Comparison of ENCODE assay signal across 8 cellular contexts in the genomic region with DNA sequence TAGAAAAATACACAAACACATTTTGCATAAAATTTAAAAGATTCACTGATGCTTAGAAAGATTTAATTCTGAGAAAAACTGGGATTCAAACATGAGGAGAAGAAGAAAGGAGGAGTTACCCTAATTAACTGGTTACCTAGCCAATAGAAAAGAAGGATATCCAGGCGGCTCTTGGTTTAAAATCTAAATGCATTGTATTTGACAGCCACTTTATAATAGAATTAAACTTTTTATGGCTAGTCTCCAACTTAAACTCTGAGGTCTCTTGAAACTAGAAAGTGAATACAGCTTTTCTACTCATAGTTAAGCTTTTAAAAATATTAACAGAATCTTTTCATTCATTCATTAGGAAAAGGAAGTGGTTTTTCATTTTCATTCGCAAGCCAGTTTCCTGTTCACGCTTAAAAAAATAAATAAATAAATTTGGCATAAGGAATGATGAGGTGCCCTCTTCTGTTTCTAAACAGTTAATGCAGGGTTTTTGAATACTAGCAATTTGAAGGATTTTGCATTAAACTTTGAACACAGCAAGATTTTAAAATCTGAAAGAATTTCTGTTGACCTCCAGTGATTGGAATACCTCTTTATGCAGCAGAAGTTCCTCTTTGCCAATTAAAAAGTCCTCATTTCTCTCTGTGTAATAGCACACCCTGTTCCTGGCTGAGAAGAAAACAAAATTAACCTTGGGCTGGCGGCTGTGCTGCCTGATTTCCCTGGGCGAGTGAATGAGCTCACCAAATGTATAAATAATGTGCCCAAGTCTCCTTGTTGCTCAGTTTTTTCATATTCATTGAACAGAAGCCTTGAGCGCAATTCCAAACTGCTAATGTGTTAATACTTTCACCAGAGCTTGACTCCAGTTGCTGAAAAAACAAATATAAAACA.
DNase-seq lines count a peak whose midpoint lies in the region; ATAC-seq, FAIRE-seq and TF ChIP-seq lines count a peak whose summit lies in the region.

No MANE protein-coding gene starts in this region.

- no peaks in the 10 kb centered on the region for H3K23me2 ChIP-seq in H1 (ENCODE audit: low read depth, low read length)

- TF ChIP-seq EP300 in H1 (IDR thresholded peaks at IDR 0.05; ENCODE audit: borderline replicate concordance in 1 of 2, low read depth in 2 of 2, low read length in 2 of 2) (no peak), neural cell (conservative IDR thresholded peaks at IDR 0.05; ENCODE audit: poor library complexity, severe bottlenecking) (no peak)

- H3K9me3 ChIP-seq in OCI-LY3 (ENCODE audit: insufficient read depth, low read length), result no peaks in the 10 kb centered on the region
- H3K9me3 ChIP-seq in H1 (ENCODE audit: insufficient read depth in 2 of 2, low read depth in 1 of 2, low read length in 1 of 2), result no peaks in the 10 kb centered on the region
- H3K9me3 ChIP-seq in neural cell (ENCODE audit: low read length), result no peaks in the 10 kb centered on the region

- TF ChIP-seq CTCF in OCI-LY3 (IDR thresholded peaks at IDR 0.05; ENCODE audit: low read depth, low read length) (peak; percentile 73), H1 (IDR thresholded peaks at IDR 0.05; ENCODE audit: control extremely low read depth in 1 of 3, insufficient read depth in 1 of 3, low read depth in 1 of 3, low read length in 3 of 3) (peak in 2 of 3 experiments; percentile 21 to 40; a peak in 2 of 4 replicates), neural cell (IDR thresholded peaks at IDR 0.05; ENCODE audit: poor library complexity, severe bottlenecking) (peak; percentile 81)
- TF ChIP-seq CTCF in activated CD8-positive, alpha-beta T cell treated with anti-CD3 and anti-CD28 coated beads for 36 hours (IDR thresholded peaks at IDR 0.05), result no peak

- H2BK5ac ChIP-seq in H1 (ENCODE audit: low read depth, low read length), result no peak overlapping the region

- no peak overlapping the region for H4K8ac ChIP-seq in H1 (ENCODE audit: extremely low read depth, insufficient read depth, low read length)

- no peak overlapping the region for H3K27ac Mint-ChIP-seq in activated CD8-positive, alpha-beta T cell treated with anti-CD3 and anti-CD28 coated beads for 36 hours

- peak; percentile 55 to 61 for TF ChIP-seq RAD21 in H1 (IDR thresholded peaks at IDR 0.05 in 1 of 2, conservative IDR thresholded peaks at IDR 0.05 in 1 of 2; ENCODE audit: low read depth in 2 of 2, low read length in 2 of 2)
- peak; percentile 87 for TF ChIP-seq RAD21 in neural cell (conservative IDR thresholded peaks at IDR 0.05)

- CTCF ChIA-PET in H1 (lab: Charles Lee; ENCODE audit: partially characterized antibody), result interaction anchor here (0.6 to 3.5 kb wide), 22 partner anchors 10 to 651 kb away, joined by 3 to 25 read pairs (median 3); no protein-coding TSS in a partner anchor
- CTCF ChIA-PET in activated CD8-positive, alpha-beta T cell treated with anti-CD3 and anti-CD28 coated beads for 36 hours (lab: Charles Lee), result interaction anchor here (0.6 to 1.6 kb wide), 8 partner anchors 9 to 533 kb away, joined by 3 to 5 read pairs (median 3); no protein-coding TSS in a partner anchor

- H3K4me3 Mint-ChIP-seq in activated CD8-positive, alpha-beta T cell treated with anti-CD3 and anti-CD28 coated beads for 36 hours, result no peak overlapping the region

- H2BK20ac ChIP-seq in H1 (ENCODE audit: low read length), result no peak overlapping the region

- no peak overlapping the region for H2BK12ac ChIP-seq in H1 (ENCODE audit: low read depth, low read length)

- H3K9me2 ChIP-seq in neural cell (ENCODE audit: insufficient read depth, low read length), result no peaks in the 10 kb centered on the region

- H3K79me2 ChIP-seq in OCI-LY3 (ENCODE audit: low read length) (0 out of 2 replicates have a peak, but pooled peaks cover 3% of the 10 kb centered on the region), H1 (ENCODE audit: control insufficient read depth in 1 of 2, insufficient read depth in 2 of 2, low read length in 2 of 2) (no peaks in the 10 kb centered on the region), neural cell (replicated peaks; ENCODE audit: insufficient read depth, low read length) (no peaks in the 10 kb centered on the region)

- H3K14ac ChIP-seq in H1 (ENCODE audit: insufficient read length), result no peak overlapping the region

- H4K5ac ChIP-seq in H1 (ENCODE audit: insufficient read length, low read depth, low read length), result no peak overlapping the region

- H2AK5ac ChIP-seq in H1 (ENCODE audit: low read depth, low read length), result no peak overlapping the region

- H3K36me3 Mint-ChIP-seq in activated CD8-positive, alpha-beta T cell treated with anti-CD3 and anti-CD28 coated beads for 36 hours (ENCODE audit: low read depth), result no peaks in the 10 kb centered on the region

- DNase-seq in COLO829 (ENCODE audit: low spot score) (peak; percentile 44), H1 (ENCODE audit: low read depth in 1 of 2, low spot score in 2 of 2) (no peak)
- DNase-seq in activated CD8-positive, alpha-beta T cell treated with anti-CD3 and anti-CD28 coated beads for 36 hours, result no peak
- no peak for DNase-seq in activated CD8-positive, alpha-beta memory T cell treated with anti-CD3 and anti-CD28 coated beads, Interleukin-2, amount 50 U/mL, for 48 hours

- H3K27me3 Mint-ChIP-seq in activated CD8-positive, alpha-beta T cell treated with anti-CD3 and anti-CD28 coated beads for 36 hours, result no peaks in the 10 kb centered on the region

- peak overlapping the region; percentile 99 for H3K27ac ChIP-seq in OCI-LY3 (ENCODE audit: low read length)
- no peak overlapping the region for H3K27ac ChIP-seq in H1 (ENCODE audit: low read depth, low read length)
- no peak overlapping the region for H3K27ac ChIP-seq in neural cell (ENCODE audit: low read length)

- H3F3A ChIP-seq in neural cell (ENCODE audit: insufficient read depth, low read length, poor library complexity, severe bottlenecking), result no peaks in the 10 kb centered on the region

- H4K20me1 ChIP-seq in OCI-LY3 (ENCODE audit: insufficient read depth, low read length) (no peaks in the 10 kb centered on the region), H1 (replicated peaks in 1 of 2; ENCODE audit: control insufficient read depth in 1 of 2, insufficient read depth in 2 of 2, low read length in 2 of 2) (no peaks in the 10 kb centered on the region), neural cell (ENCODE audit: insufficient read depth) (no peaks in the 10 kb centered on the region)

- no peak for FAIRE-seq in H1 (lab: Jason Lieb, UNC)

- no peak overlapping the region for H2BK15ac ChIP-seq in H1 (ENCODE audit: low read length)

- 74% methylated on average over 6 of the region's 6 CpGs; no CpG with 5 or more reads in 1 of the 2 experiments for WGBS in H1 (ENCODE audit: extremely low coverage in 1 of 2, insufficient coverage in 1 of 2, insufficient read length in 1 of 2, insufficient replicate concordance in 2 of 2, low coverage in 1 of 2, low lambda C conversion rate in 2 of 2, missing lambda C conversion rate in 1 of 2), 2 experiments

- no peak overlapping the region for H3K56ac ChIP-seq in H1 (replicated peaks; ENCODE audit: insufficient read length, low read depth, low read length)

- POLR2A ChIA-PET in H1 (lab: Charles Lee; ENCODE audit: partially characterized antibody), result no interaction called here
- POLR2A ChIA-PET in activated CD8-positive, alpha-beta T cell treated with anti-CD3 and anti-CD28 coated beads for 36 hours (lab: Charles Lee), result no interaction called here

- H3K4ac ChIP-seq in H1 (replicated peaks; ENCODE audit: insufficient read length, low read depth, low read length), result no peak overlapping the region

- H3K4me1 ChIP-seq in OCI-LY3 (ENCODE audit: low read length) (peaks cover 52% of the 10 kb centered on the region), H1 (replicated peaks in 1 of 4; ENCODE audit: control insufficient read depth in 3 of 4, insufficient read depth in 4 of 4, low read length in 3 of 4) (peaks cover 0 to 4% (median 2%) of the 10 kb centered on the region in 4 experiments; a peak in 3 of 7 replicates)

- peak; percentile 49 for ATAC-seq in GM19395 (IDR thresholded peaks at IDR 0.05; ENCODE audit: unreplicated experiment)
- peak; percentile 53 for ATAC-seq in HG03571 (IDR thresholded peaks at IDR 0.05; ENCODE audit: unreplicated experiment)
- ATAC-seq in activated CD8-positive, alpha-beta T cell treated with anti-CD3 and anti-CD28 coated beads for 36 hours, result no peak

- intact Hi-C loops in activated CD8-positive, alpha-beta T cell treated with anti-CD3 and anti-CD28 coated beads for 36 hours (cut with micrococcal nuclease), result loop anchor here (5.0 kb wide), 1 partner anchor 529 kb away; no protein-coding TSS in a partner anchor

- peak overlapping the region; percentile 67 for H3K4me2 ChIP-seq in OCI-LY3 (ENCODE audit: low read length)
- H3K4me2 ChIP-seq in H1 (ENCODE audit: insufficient read depth in 1 of 2, low read depth in 2 of 2, low read length in 2 of 2), result no peak overlapping the region
- H3K4me2 ChIP-seq in neural cell (ENCODE audit: low read length), result no peak overlapping the region

- TF ChIP-seq POLR2A in H1 (IDR thresholded peaks at IDR 0.05; ENCODE audit: control extremely low read depth in 1 of 2, low read depth in 2 of 2, low read length in 2 of 2), result no peak

- no peak overlapping the region for H3K18ac ChIP-seq in H1 (ENCODE audit: extremely low read depth, low read length)

- H2AFZ ChIP-seq in OCI-LY3 (ENCODE audit: low read depth, low read length), result peak overlapping the region; percentile 65
- 0 out of 2 replicates have a peak overlapping the region, but pooled peaks have one; percentile 55 for H2AFZ ChIP-seq in H1 (ENCODE audit: low read length)
- H2AFZ ChIP-seq in neural cell (ENCODE audit: low read depth, low read length), result no peak overlapping the region

- H3K23ac ChIP-seq in H1 (ENCODE audit: insufficient read length), result no peak overlapping the region

- H3K27me3 ChIP-seq in OCI-LY3 (ENCODE audit: low read depth, low read length) (no peaks in the 10 kb centered on the region), H1 (replicated peaks in 1 of 4; ENCODE audit: control insufficient read depth in 3 of 4, extremely low read depth in 1 of 4, insufficient read depth in 3 of 4, low read length in 3 of 4) (no peaks in the 10 kb centered on the region), neural cell (ENCODE audit: insufficient read depth, low read depth, low read length) (no peaks in the 10 kb centered on the region)

- H4K91ac ChIP-seq in H1 (replicated peaks; ENCODE audit: insufficient read length, low read length), result no peak overlapping the region

- H3K4me3 ChIP-seq in OCI-LY3 (ENCODE audit: low read length) (peak overlapping the region; percentile 39), H1 (ENCODE audit: extremely low read depth in 1 of 4, insufficient read depth in 2 of 4, low read depth in 3 of 4, low read length in 4 of 4) (no peak overlapping the region), neural cell (ENCODE audit: low read length) (no peak overlapping the region)

- peak overlapping the region; percentile 39 for H3K9ac ChIP-seq in OCI-LY3 (ENCODE audit: low read length)
- no peak overlapping the region for H3K9ac ChIP-seq in H1 (replicated peaks in 1 of 4; ENCODE audit: extremely low read depth in 1 of 4, low read depth in 3 of 4, low read length in 3 of 4)
- H3K9ac ChIP-seq in neural cell (ENCODE audit: low read length), result no peak overlapping the region

- H2BK120ac ChIP-seq in H1 (replicated peaks; ENCODE audit: low read depth, low read length), result no peak overlapping the region

- H3K9me3 Mint-ChIP-seq in activated CD8-positive, alpha-beta T cell treated with anti-CD3 and anti-CD28 coated beads for 36 hours, result no peaks in the 10 kb centered on the region

- peaks cover 12% of the 10 kb centered on the region for H3K4me1 Mint-ChIP-seq in activated CD8-positive, alpha-beta T cell treated with anti-CD3 and anti-CD28 coated beads for 36 hours (ENCODE audit: low read depth)

- H3K36me3 ChIP-seq in OCI-LY3 (replicated peaks; ENCODE audit: low read depth, low read length), result peaks cover 6% of the 10 kb centered on the region
- no peaks in the 10 kb centered on the region for H3K36me3 ChIP-seq in H1 (ENCODE audit: control insufficient read depth in 2 of 4, insufficient read depth in 4 of 4, low read length in 3 of 4)
- no peaks in the 10 kb centered on the region for H3K36me3 ChIP-seq in neural cell (ENCODE audit: insufficient read depth, low read length)

- no peaks in the 10 kb centered on the region for H3K79me1 ChIP-seq in H1 (ENCODE audit: low read depth, low read length)
